In genomic region chr2:25324905-25325592, GRCh38 we compare ENCODE assay signal across 12 cellular contexts. TPM values are rescaled to one million over a fixed set of nuclear protein-coding genes. Genes with fewer than 3 reads are reported as not detected.
DNase-seq lines count a peak whose midpoint lies in the region; ATAC-seq, FAIRE-seq and TF ChIP-seq lines count a peak whose summit lies in the region.
"Had no signal": no experiment of that assay in that cellular context is flagged by ENCODE, and none has a peak within 500 bp of the region (broad histone marks: within the 10 kb centered on the region; RNA-seq: fewer than 3 reads in every experiment).

No MANE protein-coding gene starts in this region.

- FAIRE-seq in astrocyte (lab: Jason Lieb, UNC), result no peak

- H3K36me3 Mint-ChIP-seq in activated CD8-positive, alpha-beta memory T cell treated with anti-CD3 and anti-CD28 coated beads, Interleukin-2, amount 10 ng/mL, durations not matched to agents 7 days and 5 days, result peaks cover 34% of the 10 kb centered on the region
- peaks cover 18% of the 10 kb centered on the region for H3K36me3 Mint-ChIP-seq in astrocyte (ENCODE audit: low read depth, unreplicated experiment)

- no peak overlapping the region for H3K27ac Mint-ChIP-seq in activated CD8-positive, alpha-beta memory T cell treated with anti-CD3 and anti-CD28 coated beads, Interleukin-2, amount 10 ng/mL, durations not matched to agents 7 days and 5 days
- peak overlapping the region; percentile 6 for H3K27ac Mint-ChIP-seq in astrocyte (ENCODE audit: unreplicated experiment)

- no peak overlapping the region for H3K4ac ChIP-seq in mesenchymal stem cell (ENCODE audit: low read depth in 1 of 2, low read length in 2 of 2)

- TF ChIP-seq CTCF in astrocyte (IDR thresholded peaks at IDR 0.05; ENCODE audit: insufficient read depth, low read depth, low read length), result no peak
- peak; percentile 22 for TF ChIP-seq CTCF in thoracic aorta (IDR thresholded peaks at IDR 0.05)

- peaks cover 60% of the 10 kb centered on the region for H4K20me1 ChIP-seq in astrocyte (ENCODE audit: insufficient read depth, low read length)

- H3K23ac ChIP-seq in mesenchymal stem cell (ENCODE audit: low read length in 2 of 2), result no peak overlapping the region

- H3K27me3 ChIP-seq in astrocyte (ENCODE audit: insufficient read depth, low read length), result no peaks in the 10 kb centered on the region
- no peaks in the 10 kb centered on the region for H3K27me3 ChIP-seq in mesenchymal stem cell (ENCODE audit: control insufficient read depth in 1 of 2, insufficient read depth in 1 of 2, low read length in 2 of 2)
- H3K27me3 ChIP-seq in thoracic aorta (replicated peaks; ENCODE audit: insufficient read depth), result no peaks in the 10 kb centered on the region
- H3K27me3 ChIP-seq: stomach had no signal

- H3K4me2 ChIP-seq in astrocyte (ENCODE audit: low read length) (peak overlapping the region; percentile 14), mesenchymal stem cell (ENCODE audit: low read length, poor library complexity, severe bottlenecking) (no peak overlapping the region)

- H3K9me3 Mint-ChIP-seq in activated CD8-positive, alpha-beta memory T cell treated with anti-CD3 and anti-CD28 coated beads, Interleukin-2, amount 10 ng/mL, durations not matched to agents 7 days and 5 days (ENCODE audit: low read depth), result peaks cover 10% of the 10 kb centered on the region
- peaks cover 4% of the 10 kb centered on the region for H3K9me3 Mint-ChIP-seq in astrocyte (ENCODE audit: unreplicated experiment)

- H3K9me3 ChIP-seq in astrocyte (ENCODE audit: insufficient read depth, low read depth, low read length) (peaks cover 9% of the 10 kb centered on the region), mesenchymal stem cell (ENCODE audit: control insufficient read depth, low read length) (peaks cover 8% of the 10 kb centered on the region), thoracic aorta (no peaks in the 10 kb centered on the region)

- CTCF ChIA-PET in activated CD8-positive, alpha-beta memory T cell treated with anti-CD3 and anti-CD28 coated beads, Interleukin-2, amount 10 ng/mL, durations not matched to agents 7 days and 5 days (lab: Charles Lee), result no interaction called here

- no peak overlapping the region for H2BK120ac ChIP-seq in mesenchymal stem cell (ENCODE audit: low read depth, low read length)

- H2AK5ac ChIP-seq in mesenchymal stem cell (ENCODE audit: low read length, severe bottlenecking), result no peak overlapping the region

- H3K4me3 ChIP-seq in astrocyte (ENCODE audit: insufficient read depth, low read depth, low read length), result no peak overlapping the region
- no peak overlapping the region for H3K4me3 ChIP-seq in mesenchymal stem cell (ENCODE audit: insufficient read depth in 1 of 2, low read depth in 1 of 2, low read length in 2 of 2)
- H3K4me3 ChIP-seq in thoracic aorta, result peak overlapping the region; percentile 52
- H3K4me3 ChIP-seq: stomach had no signal

- H4K91ac ChIP-seq in mesenchymal stem cell (ENCODE audit: low read length), result no peak overlapping the region

- no peaks in the 10 kb centered on the region for H3K36me3 ChIP-seq in astrocyte (ENCODE audit: insufficient read depth, low read length)
- peaks cover 9 to 20% of the 10 kb centered on the region in 2 experiments for H3K36me3 ChIP-seq in mesenchymal stem cell (ENCODE audit: control insufficient read depth in 1 of 2, insufficient read depth in 2 of 2, low read depth in 1 of 2, low read length in 2 of 2)
- no peaks in the 10 kb centered on the region for H3K36me3 ChIP-seq in thoracic aorta

- H3K27ac ChIP-seq in astrocyte (ENCODE audit: low read depth, low read length) (no peak overlapping the region), mesenchymal stem cell (ENCODE audit: low read length, poor library complexity, severe bottlenecking) (no peak overlapping the region), thoracic aorta (peak overlapping the region; percentile 84 to 88)

- peak; percentile 66 for DNase-seq in activated CD8-positive, alpha-beta memory T cell treated with anti-CD3 and anti-CD28 coated beads for 24 hours
- no peak for DNase-seq in activated CD8-positive, alpha-beta memory T cell treated with anti-CD3 and anti-CD28 coated beads, Interleukin-2, amount 10 ng/mL, durations not matched to agents 7 days and 5 days
- peak; percentile 75 for DNase-seq in astrocyte (ENCODE audit: low read depth)
- DNase-seq in mesenchymal stem cell, result no peak
- DNase-seq in thoracic aorta (ENCODE audit: low spot score), result peak; percentile 97
- no peak for DNase-seq in SW 1271 (lab: John Stamatoyannopoulos, UW)
- DNase-seq in NCI-H748 treated with DMSO at 0.1 percent for 48 hours (lab: John Stamatoyannopoulos, UW), result no peak
- DNase-seq: NCI-H446 treated with DMSO at 0.1 percent for 48 hours, stomach, T-helper 1 cell had no signal

- peaks cover 67% of the 10 kb centered on the region for H3K79me1 ChIP-seq in mesenchymal stem cell (replicated peaks; ENCODE audit: low read length, poor library complexity, severe bottlenecking)

- H2AFZ ChIP-seq in astrocyte (ENCODE audit: low read depth, low read length) (no peak overlapping the region), mesenchymal stem cell (ENCODE audit: low read depth, low read length) (no peak overlapping the region)

- H3K4me1 Mint-ChIP-seq in activated CD8-positive, alpha-beta memory T cell treated with anti-CD3 and anti-CD28 coated beads, Interleukin-2, amount 10 ng/mL, durations not matched to agents 7 days and 5 days, result peaks cover 38% of the 10 kb centered on the region
- peaks cover 21% of the 10 kb centered on the region for H3K4me1 Mint-ChIP-seq in astrocyte (ENCODE audit: low read depth, unreplicated experiment)

- H3K4me1 ChIP-seq in astrocyte (ENCODE audit: insufficient read depth, low read length) (peaks cover 10% of the 10 kb centered on the region), mesenchymal stem cell (ENCODE audit: control insufficient read depth, insufficient read depth, low read depth, low read length) (peaks cover 17% of the 10 kb centered on the region), thoracic aorta (ENCODE audit: control insufficient read depth in 1 of 2, low read depth in 2 of 2) (peaks cover 19 to 46% of the 10 kb centered on the region in 2 donors)

- no peak overlapping the region for H2BK5ac ChIP-seq in mesenchymal stem cell (ENCODE audit: low read depth, low read length, poor library complexity, severe bottlenecking)

- H4K8ac ChIP-seq in mesenchymal stem cell (ENCODE audit: low read length), result no peak overlapping the region

- H3K14ac ChIP-seq in mesenchymal stem cell (ENCODE audit: low read length in 2 of 2), result no peak overlapping the region

- no peak for ATAC-seq in activated CD8-positive, alpha-beta memory T cell treated with anti-CD3 and anti-CD28 coated beads, Interleukin-2, amount 10 ng/mL, durations not matched to agents 7 days and 5 days
- ATAC-seq in thoracic aorta (ENCODE audit: insufficient number of reproducible peaks, low FRiP score, low read depth), result peak; percentile 92
- no peak for ATAC-seq in GM19035 (IDR thresholded peaks at IDR 0.05; ENCODE audit: unreplicated experiment)
- ATAC-seq: HCT116 had no signal

- no peak overlapping the region for H3K18ac ChIP-seq in mesenchymal stem cell (ENCODE audit: low read depth in 1 of 2, low read length in 2 of 2)

- no peaks in the 10 kb centered on the region for H3K27me3 Mint-ChIP-seq in activated CD8-positive, alpha-beta memory T cell treated with anti-CD3 and anti-CD28 coated beads, Interleukin-2, amount 10 ng/mL, durations not matched to agents 7 days and 5 days
- H3K27me3 Mint-ChIP-seq in astrocyte (ENCODE audit: low read depth, unreplicated experiment), result peaks cover 2% of the 10 kb centered on the region

- H2BK15ac ChIP-seq in mesenchymal stem cell (ENCODE audit: low read depth, poor library complexity, severe bottlenecking), result no peak overlapping the region

- H3K79me2 ChIP-seq in astrocyte (ENCODE audit: insufficient read depth, low read length), result peaks cover 22% of the 10 kb centered on the region

- H3K9ac ChIP-seq in astrocyte (ENCODE audit: low read length) (no peak overlapping the region), mesenchymal stem cell (ENCODE audit: low read length) (peak overlapping the region; percentile 46)

- no peak overlapping the region for H3K4me3 Mint-ChIP-seq in activated CD8-positive, alpha-beta memory T cell treated with anti-CD3 and anti-CD28 coated beads, Interleukin-2, amount 10 ng/mL, durations not matched to agents 7 days and 5 days
- no peak overlapping the region for H3K4me3 Mint-ChIP-seq in astrocyte (ENCODE audit: unreplicated experiment)

- WGBS in mesenchymal stem cell, result 92% methylated on average over 16 of the region's 16 CpGs

- H2BK12ac ChIP-seq in mesenchymal stem cell (ENCODE audit: low read length in 2 of 2), result no peak overlapping the region

RNA-seq across cellular contexts. Expression of gene DNMT3A, which starts 16.7 kb away (rescaled TPM):
- total RNA-seq in activated CD8-positive, alpha-beta memory T cell treated with anti-CD3 and anti-CD28 coated beads, Interleukin-2, amount 10 ng/mL, durations not matched to agents 7 days and 5 days, result 10 to 100 TPM; 59.9 to 70.1 TPM
- total RNA-seq in astrocyte (51.4 and 58.1 TPM in 2 replicates), thoracic aorta (10 to 100 TPM; 17.7 to 24.3 TPM)
- polyA plus RNA-seq in mesenchymal stem cell (2013, experiment 1 of 2), result 10.8 TPM
- polyA plus RNA-seq in mesenchymal stem cell (2013, experiment 2 of 2), result 10.1 TPM

Comparison
In these comparisons a context has a peak if more than half of its experiments do, and no peak if none do; other contexts are left out.
1. DNase-seq: peak in activated CD8-positive, alpha-beta memory T cell treated with anti-CD3 and anti-CD28 coated beads for 24 hours (single experiment), astrocyte (single experiment) and thoracic aorta (single experiment); none in activated CD8-positive, alpha-beta memory T cell treated with anti-CD3 and anti-CD28 coated beads, Interleukin-2, amount 10 ng/mL, durations not matched to agents 7 days and 5 days (single experiment), mesenchymal stem cell (single experiment), SW 1271 (0 of 2) and NCI-H748 treated with DMSO at 0.1 percent for 48 hours (single experiment).
2. H3K27ac ChIP-seq: peak in thoracic aorta (2 of 2); none in astrocyte (single experiment) and mesenchymal stem cell (single experiment).